Comparison of ENCODE assay signal across 8 cellular contexts in genomic region chr9:136631038-136632000, GRCh38. TPM values are rescaled to one million over a fixed set of nuclear protein-coding genes. Genes with fewer than 3 reads are reported as not detected.
DNase-seq lines count a peak whose midpoint lies in the region; ATAC-seq and TF ChIP-seq lines count a peak whose summit lies in the region.

No MANE protein-coding gene starts in this region.

- CTCF ChIA-PET in activated CD8-positive, alpha-beta T cell treated with anti-CD3 and anti-CD28 coated beads for 36 hours (lab: Charles Lee) = interaction anchor here (0.8 to 1.4 kb wide), 8 partner anchors 14 to 195 kb away, joined by 3 to 66 read pairs (median 4); no protein-coding TSS in a partner anchor

- DNase-seq in AG10803 (ENCODE audit: low read depth) = peak; percentile 77
- DNase-seq in HAP-1 (ENCODE audit: low spot score in 2 of 2) = peak; percentile 59 to 89
- DNase-seq in NCI-H774 (lab: John Stamatoyannopoulos, UW) = peak; percentile 79
- DNase-seq in activated CD8-positive, alpha-beta T cell treated with anti-CD3 and anti-CD28 coated beads for 36 hours = peak; percentile 84
- peak; percentile 79 for DNase-seq in effector CD4-positive, alpha-beta T cell
- DNase-seq in midbrain (lab: John Stamatoyannopoulos, UW) = peak; percentile 73
- peak; percentile 53 to 60 for DNase-seq in stimulated activated CD8-positive, alpha-beta memory T cell treated with anti-CD3 and anti-CD28 coated beads, Interleukin-2, amount 100 ng/mL, for 48 hours (ENCODE audit: low read depth in 2 of 2)

- H3K9me3 ChIP-seq in HAP-1 = no peaks in the 10 kb centered on the region

- no peaks in the 10 kb centered on the region for H3K9me3 Mint-ChIP-seq in activated CD8-positive, alpha-beta T cell treated with anti-CD3 and anti-CD28 coated beads for 36 hours

- TF ChIP-seq CTCF in AG10803 (conservative IDR thresholded peaks at IDR 0.05; ENCODE audit: low read length) = peak; percentile 86
- TF ChIP-seq CTCF in activated CD8-positive, alpha-beta T cell treated with anti-CD3 and anti-CD28 coated beads for 36 hours (IDR thresholded peaks at IDR 0.05) = peak; percentile 70

- H3K4me1 ChIP-seq in HAP-1 = no peaks in the 10 kb centered on the region

- no peaks in the 10 kb centered on the region for H3K36me3 ChIP-seq in HAP-1 (replicated peaks)

- peak; percentile 88 for ATAC-seq in activated CD8-positive, alpha-beta T cell treated with anti-CD3 and anti-CD28 coated beads for 36 hours
- ATAC-seq in HG02759 (IDR thresholded peaks at IDR 0.05; ENCODE audit: unreplicated experiment) = no peak

- H3K4me3 Mint-ChIP-seq in activated CD8-positive, alpha-beta T cell treated with anti-CD3 and anti-CD28 coated beads for 36 hours = no peak overlapping the region

- H3K27me3 ChIP-seq in HAP-1 (ENCODE audit: low read depth) = no peaks in the 10 kb centered on the region

- no peaks in the 10 kb centered on the region for H3K36me3 Mint-ChIP-seq in activated CD8-positive, alpha-beta T cell treated with anti-CD3 and anti-CD28 coated beads for 36 hours (ENCODE audit: low read depth)

- peaks cover 1% of the 10 kb centered on the region for H3K4me1 Mint-ChIP-seq in activated CD8-positive, alpha-beta T cell treated with anti-CD3 and anti-CD28 coated beads for 36 hours (ENCODE audit: low read depth)

- H3K27ac Mint-ChIP-seq in activated CD8-positive, alpha-beta T cell treated with anti-CD3 and anti-CD28 coated beads for 36 hours = no peak overlapping the region

- no peak overlapping the region for H3K4me3 ChIP-seq in AG10803 (ENCODE audit: low read length)
- no peak overlapping the region for H3K4me3 ChIP-seq in HAP-1

- peaks cover 7% of the 10 kb centered on the region for H3K27me3 Mint-ChIP-seq in activated CD8-positive, alpha-beta T cell treated with anti-CD3 and anti-CD28 coated beads for 36 hours

- POLR2A ChIA-PET in activated CD8-positive, alpha-beta T cell treated with anti-CD3 and anti-CD28 coated beads for 36 hours (lab: Charles Lee) = interaction anchor here (0.6 to 1.0 kb wide), 2 partner anchors 140 to 188 kb away, joined by 3 read pairs; no protein-coding TSS in a partner anchor

- intact Hi-C loops in activated CD8-positive, alpha-beta T cell treated with anti-CD3 and anti-CD28 coated beads for 36 hours (cut with micrococcal nuclease) = loop anchor here (2.0 kb wide), 1 partner anchor 147 kb away; no protein-coding TSS in a partner anchor

- in situ Hi-C loops in HAP-1 (cut with MboI; ENCODE audit: low sequenced_read_pairs) = loop anchor here (5.0 kb wide), 1 partner anchor 139 kb away; no protein-coding TSS in a partner anchor

RNA-seq across cellular contexts. Expression of gene EGFL7, which starts 31.4 kb away (rescaled TPM):
- total RNA-seq in activated CD8-positive, alpha-beta T cell treated with anti-CD3 and anti-CD28 coated beads for 36 hours = 1 to 10 TPM; 1.1 to 1.6 TPM

RNA-seq across cellular contexts. Expression of gene AGPAT2, which starts 55.9 kb away (rescaled TPM):
- 10 to 100 TPM; 11.3 to 11.8 TPM for total RNA-seq in activated CD8-positive, alpha-beta T cell treated with anti-CD3 and anti-CD28 coated beads for 36 hours
